ENCODE assay signal across 33 cellular contexts in the genomic region with DNA sequence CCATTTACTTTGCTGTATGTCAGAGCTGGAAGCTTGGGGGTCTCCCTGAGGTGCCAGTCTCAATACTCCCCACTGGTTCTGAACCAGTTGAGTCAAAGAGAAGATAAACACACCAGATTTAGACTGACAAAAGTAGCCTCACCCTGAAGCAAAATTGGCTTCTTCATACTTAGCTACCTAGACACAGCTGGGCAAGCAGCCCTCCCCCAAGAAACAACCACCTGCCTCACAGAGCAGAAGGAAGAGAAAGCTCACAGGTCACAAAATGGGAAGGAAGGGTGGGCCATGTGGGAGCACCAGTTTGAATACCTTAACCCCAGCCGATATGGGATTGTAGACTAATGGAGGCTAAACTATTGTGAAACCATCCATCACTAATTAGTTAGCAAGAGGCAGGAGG. TPM values are rescaled to one million over a fixed set of nuclear protein-coding genes. Genes with fewer than 3 reads are reported as not detected.
DNase-seq lines count a peak whose midpoint lies in the region; ATAC-seq, FAIRE-seq and TF ChIP-seq lines count a peak whose summit lies in the region.
"Had no signal": no experiment of that assay in that cellular context is flagged by ENCODE, and none has a peak within 500 bp of the region (broad histone marks: within the 10 kb centered on the region; RNA-seq: fewer than 3 reads in every experiment).

No MANE protein-coding gene starts in this region.

- no peak overlapping the region for H4K8ac ChIP-seq in mesendoderm (ENCODE audit: low read depth, low read length)

- H2AK5ac ChIP-seq in mesendoderm (ENCODE audit: low read length): no peak overlapping the region

- H3K27ac ChIP-seq in osteoblast (ENCODE audit: low read depth, low read length) (no peak overlapping the region), mesendoderm (ENCODE audit: low read depth, low read length) (no peak overlapping the region)
- H3K27ac ChIP-seq: BLaER1, esophagus squamous epithelium, foreskin keratinocyte, HL-60, KMS-11, neutrophil, SJCRH30, uterus had no signal

- DNase-seq in GM18507 (ENCODE audit: extremely low spot score, insufficient read length, low read depth): no peak
- DNase-seq in osteoblast (ENCODE audit: insufficient read length, low spot score, missing footprints): no peak
- no peak for DNase-seq in DMS 273 treated with DMSO at 0.1 percent for 48 hours (lab: John Stamatoyannopoulos, UW)
- DNase-seq in mesendoderm: no peak
- no peak for DNase-seq in D721Med (ENCODE audit: insufficient read length, low spot score)
- DNase-seq: activated naive CD4-positive, alpha-beta T cell treated with anti-CD3 and anti-CD28 coated beads, Interleukin-2, amount 50 U/mL, for 16 hours; amniotic stem cell; cerebellar nuclear complex; DMS153; esophagus squamous epithelium; foreskin keratinocyte; head of caudate nucleus; kidney glomerular epithelial cell; midbrain; naive B cell; NCI-H1436 treated with DMSO at 0.1 percent for 48 hours; NCI-H2107; NCI-H748 treated with DMSO at 0.1 percent for 48 hours; RPMI8226; SJCRH30; stimulated activated CD8-positive, alpha-beta memory T cell treated with anti-CD3 and anti-CD28 coated beads, Interleukin-4, amount 100 ng/mL, for 48 hours; stimulated activated naive CD8-positive, alpha-beta T cell treated with anti-CD3 and anti-CD28 coated beads, Interleukin-15, amount 100 ng/mL, for 72 hours; SW 1271; uterus had no signal

- H3K79me1 ChIP-seq in mesendoderm (ENCODE audit: low read length): no peaks in the 10 kb centered on the region

- FAIRE-seq in GM18507 (lab: Jason Lieb, UNC) (peak; percentile 9), D721Med (lab: Jason Lieb, UNC) (no peak)

- H3K27me3 ChIP-seq in osteoblast (ENCODE audit: insufficient read depth, low read length) (no peaks in the 10 kb centered on the region), mesendoderm (ENCODE audit: insufficient read depth, low read length, poor library complexity) (no peaks in the 10 kb centered on the region)
- H3K27me3 ChIP-seq: BLaER1, esophagus squamous epithelium, foreskin keratinocyte, neutrophil, SJCRH30, uterus had no signal

- H3K56ac ChIP-seq in mesendoderm (ENCODE audit: low read length): no peak overlapping the region

- H3K9ac ChIP-seq in mesendoderm (ENCODE audit: low read length): no peak overlapping the region
- H3K9ac ChIP-seq: BLaER1, KMS-11 had no signal

- no peak overlapping the region for H2BK5ac ChIP-seq in mesendoderm (ENCODE audit: low read length)

- peak overlapping the region; percentile 10 for H2AFZ ChIP-seq in osteoblast (ENCODE audit: low read length)

- H2BK15ac ChIP-seq in mesendoderm (replicated peaks; ENCODE audit: low read depth): no peak overlapping the region

- H3K36me3 ChIP-seq in osteoblast (ENCODE audit: insufficient read depth, low read length): no peaks in the 10 kb centered on the region
- H3K36me3 ChIP-seq in mesendoderm (ENCODE audit: control insufficient read depth, insufficient read depth, low read length): no peaks in the 10 kb centered on the region
- H3K36me3 ChIP-seq: BLaER1, esophagus squamous epithelium, SJCRH30, uterus had no signal

- no peak for TF ChIP-seq CTCF in osteoblast (IDR thresholded peaks at IDR 0.05; ENCODE audit: extremely low read depth, low read depth, low read length)
- no peak for TF ChIP-seq CTCF in D721Med (IDR thresholded peaks at IDR 0.05; ENCODE audit: insufficient read depth, missing control alignments)

- H3K18ac ChIP-seq in mesendoderm (ENCODE audit: low read length): no peak overlapping the region

- no peak overlapping the region for H3K23ac ChIP-seq in mesendoderm (ENCODE audit: low read length)

- no peaks in the 10 kb centered on the region for H3K9me3 ChIP-seq in osteoblast (ENCODE audit: low read depth, low read length)
- H3K9me3 ChIP-seq: BLaER1, esophagus squamous epithelium, neutrophil, SJCRH30, uterus had no signal

- H3K4me1 ChIP-seq in osteoblast (ENCODE audit: insufficient read depth, low read length) (peaks cover 38% of the 10 kb centered on the region), mesendoderm (ENCODE audit: control insufficient read depth, low read depth, low read length) (no peaks in the 10 kb centered on the region)
- H3K4me1 ChIP-seq: uterus had no signal

- H3K4ac ChIP-seq in mesendoderm (ENCODE audit: low read depth, low read length): no peak overlapping the region

- no CpG with 5 or more reads among the region's 1 CpG for WGBS in mesendoderm (ENCODE audit: extremely low coverage, insufficient coverage, low lambda C conversion rate)

- no peaks in the 10 kb centered on the region for H4K20me1 ChIP-seq in osteoblast (ENCODE audit: insufficient read depth, low read length)
- H4K20me1 ChIP-seq: BLaER1 had no signal

- ATAC-seq in GM21723 (IDR thresholded peaks at IDR 0.05; ENCODE audit: unreplicated experiment) (peak; percentile 55), HG03354 (IDR thresholded peaks at IDR 0.05; ENCODE audit: poor library complexity, severe bottlenecking, unreplicated experiment) (peak; percentile 40)
- ATAC-seq: activated T-helper 17 cell treated with anti-CD3 and anti-CD28 coated beads, Interleukin-2, amount 50 U/mL, for 72 hours; foreskin keratinocyte; HCT116; sciatic nerve; stimulated activated naive CD8-positive, alpha-beta T cell treated with anti-CD3 and anti-CD28 coated beads, Interleukin-15, amount 100 ng/mL, for 72 hours had no signal

- H4K5ac ChIP-seq in mesendoderm (ENCODE audit: low read length): no peak overlapping the region

- H3K79me2 ChIP-seq in osteoblast (ENCODE audit: insufficient read depth, low read length): no peaks in the 10 kb centered on the region
- no peaks in the 10 kb centered on the region for H3K79me2 ChIP-seq in mesendoderm (ENCODE audit: control insufficient read depth, insufficient read depth, low read length)

- no peak overlapping the region for H3K4me2 ChIP-seq in osteoblast (ENCODE audit: insufficient read depth, low read length)
- no peak overlapping the region for H3K4me2 ChIP-seq in mesendoderm (ENCODE audit: low read length)
- H3K4me2 ChIP-seq: BLaER1, KMS-11 had no signal

- no peak overlapping the region for H2BK120ac ChIP-seq in mesendoderm (ENCODE audit: low read depth, low read length)

- no peak overlapping the region for H3K4me3 ChIP-seq in osteoblast (ENCODE audit: insufficient read depth, low read length)
- no peak overlapping the region for H3K4me3 ChIP-seq in mesendoderm (ENCODE audit: low read length)
- H3K4me3 ChIP-seq: BLaER1, esophagus squamous epithelium, SJCRH30, uterus had no signal

RNA-seq across cellular contexts. Expression of gene MYSM1, which starts 24.6 kb away (rescaled TPM):
- total RNA-seq in osteoblast: 19.2 and 25.7 TPM in 2 replicates
- polyA plus RNA-seq in mesendoderm (2013, experiment 1 of 2): 29.8 TPM
- polyA plus RNA-seq in mesendoderm (2013, experiment 2 of 2): 32.4 TPM

RNA-seq across cellular contexts. Expression of gene JUN, which starts 59.4 kb away (rescaled TPM):
- total RNA-seq in osteoblast: 46.9 and 48.9 TPM in 2 replicates
- polyA plus RNA-seq in mesendoderm (2013, experiment 1 of 2): 11.0 TPM
- 12.2 TPM for polyA plus RNA-seq in mesendoderm (2013, experiment 2 of 2)
